ENCODE assay signal across 1 cellular context in genomic region chr17:82603981-82604448, GRCh38.
TF ChIP-seq lines count a peak whose summit lies in the region.

No MANE protein-coding gene starts in this region.

TF ChIP-seq in SK-N-SH, 30 proteins besides CTCF, POLR2A, EP300 and RAD21 (continued from another document):
- TF ChIP-seq YY1 (IDR thresholded peaks at IDR 0.05; ENCODE audit: low read depth) = no peak
- no peak for TF ChIP-seq TEAD4 (IDR thresholded peaks at IDR 0.05; ENCODE audit: borderline replicate concordance, insufficient read depth)
- TF ChIP-seq FOSL2 (IDR thresholded peaks at IDR 0.05; ENCODE audit: borderline replicate concordance, low read depth) = no peak
